2 cellular contexts compared by ENCODE assay signal in the genomic region with DNA sequence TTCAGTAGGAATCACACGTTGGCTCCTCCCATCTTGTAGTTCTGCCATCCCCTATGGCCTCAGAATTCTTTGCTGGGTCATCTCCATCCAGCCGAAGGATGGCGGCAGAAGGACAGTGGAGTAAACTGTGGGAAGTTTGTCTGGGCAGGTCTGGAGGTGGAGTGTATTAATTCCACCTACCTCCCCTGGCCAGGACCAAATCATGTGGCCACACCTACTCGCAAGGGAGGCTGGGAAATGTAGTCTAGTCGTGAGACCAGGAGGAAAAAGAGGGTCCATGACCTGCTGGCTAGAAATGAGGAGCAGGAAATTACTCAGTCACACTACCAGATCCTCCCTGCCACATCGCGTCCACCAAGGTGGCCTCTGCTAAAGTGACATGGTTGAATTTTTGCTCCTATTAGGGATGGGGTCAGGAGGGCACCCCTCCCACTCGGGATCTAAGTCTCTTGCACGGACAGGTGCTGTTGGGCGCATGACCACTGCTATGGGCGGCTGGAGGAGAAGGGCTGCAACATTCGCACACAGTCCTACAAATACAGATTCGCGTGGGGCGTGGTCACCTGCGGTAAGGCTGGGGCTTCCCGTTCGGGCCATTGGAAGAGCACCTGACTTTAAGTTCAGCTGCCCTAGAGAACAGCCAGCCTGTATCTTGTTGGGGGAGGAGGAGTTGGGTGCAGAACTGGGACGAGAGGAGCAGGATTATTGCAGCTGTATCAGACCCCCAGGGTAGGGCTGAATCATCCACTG.
TF ChIP-seq lines count a peak whose summit lies in the region.

No MANE protein-coding gene starts in this region.

TF ChIP-seq in Ishikawa, 13 proteins besides CTCF, POLR2A, EP300 and RAD21:
- TF ChIP-seq ZBTB7A (IDR thresholded peaks at IDR 0.05; ENCODE audit: low read depth) (no peak), TAF1 (IDR thresholded peaks at IDR 0.05; ENCODE audit: low read depth) (no peak), YY1 (IDR thresholded peaks at IDR 0.05; ENCODE audit: low read depth) (no peak), TCF12 (IDR thresholded peaks at IDR 0.05; ENCODE audit: low read depth) (no peak), MAX (IDR thresholded peaks at IDR 0.05) (no peak), TEAD4 (IDR thresholded peaks at IDR 0.05) (no peak), CEBPB (IDR thresholded peaks at IDR 0.05) (no peak)
- TF ChIP-seq, protein P1, sequence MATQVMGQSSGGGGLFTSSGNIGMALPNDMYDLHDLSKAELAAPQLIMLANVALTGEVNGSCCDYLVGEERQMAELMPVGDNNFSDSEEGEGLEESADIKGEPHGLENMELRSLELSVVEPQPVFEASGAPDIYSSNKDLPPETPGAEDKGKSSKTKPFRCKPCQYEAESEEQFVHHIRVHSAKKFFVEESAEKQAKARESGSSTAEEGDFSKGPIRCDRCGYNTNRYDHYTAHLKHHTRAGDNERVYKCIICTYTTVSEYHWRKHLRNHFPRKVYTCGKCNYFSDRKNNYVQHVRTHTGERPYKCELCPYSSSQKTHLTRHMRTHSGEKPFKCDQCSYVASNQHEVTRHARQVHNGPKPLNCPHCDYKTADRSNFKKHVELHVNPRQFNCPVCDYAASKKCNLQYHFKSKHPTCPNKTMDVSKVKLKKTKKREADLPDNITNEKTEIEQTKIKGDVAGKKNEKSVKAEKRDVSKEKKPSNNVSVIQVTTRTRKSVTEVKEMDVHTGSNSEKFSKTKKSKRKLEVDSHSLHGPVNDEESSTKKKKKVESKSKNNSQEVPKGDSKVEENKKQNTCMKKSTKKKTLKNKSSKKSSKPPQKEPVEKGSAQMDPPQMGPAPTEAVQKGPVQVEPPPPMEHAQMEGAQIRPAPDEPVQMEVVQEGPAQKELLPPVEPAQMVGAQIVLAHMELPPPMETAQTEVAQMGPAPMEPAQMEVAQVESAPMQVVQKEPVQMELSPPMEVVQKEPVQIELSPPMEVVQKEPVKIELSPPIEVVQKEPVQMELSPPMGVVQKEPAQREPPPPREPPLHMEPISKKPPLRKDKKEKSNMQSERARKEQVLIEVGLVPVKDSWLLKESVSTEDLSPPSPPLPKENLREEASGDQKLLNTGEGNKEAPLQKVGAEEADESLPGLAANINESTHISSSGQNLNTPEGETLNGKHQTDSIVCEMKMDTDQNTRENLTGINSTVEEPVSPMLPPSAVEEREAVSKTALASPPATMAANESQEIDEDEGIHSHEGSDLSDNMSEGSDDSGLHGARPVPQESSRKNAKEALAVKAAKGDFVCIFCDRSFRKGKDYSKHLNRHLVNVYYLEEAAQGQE (IDR thresholded peaks at IDR 0.05; ENCODE audit: low read depth) = no peak
- TF ChIP-seq, protein P2, sequence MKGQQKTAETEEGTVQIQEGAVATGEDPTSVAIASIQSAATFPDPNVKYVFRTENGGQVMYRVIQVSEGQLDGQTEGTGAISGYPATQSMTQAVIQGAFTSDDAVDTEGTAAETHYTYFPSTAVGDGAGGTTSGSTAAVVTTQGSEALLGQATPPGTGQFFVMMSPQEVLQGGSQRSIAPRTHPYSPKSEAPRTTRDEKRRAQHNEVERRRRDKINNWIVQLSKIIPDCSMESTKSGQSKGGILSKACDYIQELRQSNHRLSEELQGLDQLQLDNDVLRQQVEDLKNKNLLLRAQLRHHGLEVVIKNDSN (IDR thresholded peaks at IDR 0.05) = peak; percentile 50; the same call in 1 of the 2 replicates

TF ChIP-seq in K562, 482 proteins besides CTCF, POLR2A, EP300 and RAD21 (continues in another document):
- TF ChIP-seq PPARD (CRISPR knock-in tag; IDR thresholded peaks at IDR 0.05) = no peak
- no peak for TF ChIP-seq NFE2 (IDR thresholded peaks at IDR 0.05; ENCODE audit: low read depth)
- TF ChIP-seq, protein P2 (CRISPR knock-in tag; IDR thresholded peaks at IDR 0.05) = peak; percentile 12; the same call in 1 of the 2 replicates
- peak; percentile 77 for TF ChIP-seq ZNF143 (CRISPR knock-in tag; IDR thresholded peaks at IDR 0.05)
- no peak for TF ChIP-seq XRCC4 (IDR thresholded peaks at IDR 0.05; ENCODE audit: extremely low read depth, insufficient read depth, insufficient read length)
- TF ChIP-seq HMGXB4 (CRISPR knock-in tag; IDR thresholded peaks at IDR 0.05) = no peak
- TF ChIP-seq KAT2B (IDR thresholded peaks at IDR 0.05; ENCODE audit: low read depth, low read length) = no peak
- no peak for TF ChIP-seq PBX2 (CRISPR knock-in tag; IDR thresholded peaks at IDR 0.05; ENCODE audit: low read depth)
- TF ChIP-seq PBX2 (tag; conservative IDR thresholded peaks at IDR 0.05; ENCODE audit: low read depth) = no peak
- no peak for TF ChIP-seq ZNF408 (CRISPR knock-in tag; IDR thresholded peaks at IDR 0.05; ENCODE audit: low read depth)
- no peak for TF ChIP-seq ZNF253 (CRISPR knock-in tag; conservative IDR thresholded peaks at IDR 0.05)
- TF ChIP-seq SIN3B (IDR thresholded peaks at IDR 0.05; ENCODE audit: low read depth) = no peak
- TF ChIP-seq, protein P3, sequence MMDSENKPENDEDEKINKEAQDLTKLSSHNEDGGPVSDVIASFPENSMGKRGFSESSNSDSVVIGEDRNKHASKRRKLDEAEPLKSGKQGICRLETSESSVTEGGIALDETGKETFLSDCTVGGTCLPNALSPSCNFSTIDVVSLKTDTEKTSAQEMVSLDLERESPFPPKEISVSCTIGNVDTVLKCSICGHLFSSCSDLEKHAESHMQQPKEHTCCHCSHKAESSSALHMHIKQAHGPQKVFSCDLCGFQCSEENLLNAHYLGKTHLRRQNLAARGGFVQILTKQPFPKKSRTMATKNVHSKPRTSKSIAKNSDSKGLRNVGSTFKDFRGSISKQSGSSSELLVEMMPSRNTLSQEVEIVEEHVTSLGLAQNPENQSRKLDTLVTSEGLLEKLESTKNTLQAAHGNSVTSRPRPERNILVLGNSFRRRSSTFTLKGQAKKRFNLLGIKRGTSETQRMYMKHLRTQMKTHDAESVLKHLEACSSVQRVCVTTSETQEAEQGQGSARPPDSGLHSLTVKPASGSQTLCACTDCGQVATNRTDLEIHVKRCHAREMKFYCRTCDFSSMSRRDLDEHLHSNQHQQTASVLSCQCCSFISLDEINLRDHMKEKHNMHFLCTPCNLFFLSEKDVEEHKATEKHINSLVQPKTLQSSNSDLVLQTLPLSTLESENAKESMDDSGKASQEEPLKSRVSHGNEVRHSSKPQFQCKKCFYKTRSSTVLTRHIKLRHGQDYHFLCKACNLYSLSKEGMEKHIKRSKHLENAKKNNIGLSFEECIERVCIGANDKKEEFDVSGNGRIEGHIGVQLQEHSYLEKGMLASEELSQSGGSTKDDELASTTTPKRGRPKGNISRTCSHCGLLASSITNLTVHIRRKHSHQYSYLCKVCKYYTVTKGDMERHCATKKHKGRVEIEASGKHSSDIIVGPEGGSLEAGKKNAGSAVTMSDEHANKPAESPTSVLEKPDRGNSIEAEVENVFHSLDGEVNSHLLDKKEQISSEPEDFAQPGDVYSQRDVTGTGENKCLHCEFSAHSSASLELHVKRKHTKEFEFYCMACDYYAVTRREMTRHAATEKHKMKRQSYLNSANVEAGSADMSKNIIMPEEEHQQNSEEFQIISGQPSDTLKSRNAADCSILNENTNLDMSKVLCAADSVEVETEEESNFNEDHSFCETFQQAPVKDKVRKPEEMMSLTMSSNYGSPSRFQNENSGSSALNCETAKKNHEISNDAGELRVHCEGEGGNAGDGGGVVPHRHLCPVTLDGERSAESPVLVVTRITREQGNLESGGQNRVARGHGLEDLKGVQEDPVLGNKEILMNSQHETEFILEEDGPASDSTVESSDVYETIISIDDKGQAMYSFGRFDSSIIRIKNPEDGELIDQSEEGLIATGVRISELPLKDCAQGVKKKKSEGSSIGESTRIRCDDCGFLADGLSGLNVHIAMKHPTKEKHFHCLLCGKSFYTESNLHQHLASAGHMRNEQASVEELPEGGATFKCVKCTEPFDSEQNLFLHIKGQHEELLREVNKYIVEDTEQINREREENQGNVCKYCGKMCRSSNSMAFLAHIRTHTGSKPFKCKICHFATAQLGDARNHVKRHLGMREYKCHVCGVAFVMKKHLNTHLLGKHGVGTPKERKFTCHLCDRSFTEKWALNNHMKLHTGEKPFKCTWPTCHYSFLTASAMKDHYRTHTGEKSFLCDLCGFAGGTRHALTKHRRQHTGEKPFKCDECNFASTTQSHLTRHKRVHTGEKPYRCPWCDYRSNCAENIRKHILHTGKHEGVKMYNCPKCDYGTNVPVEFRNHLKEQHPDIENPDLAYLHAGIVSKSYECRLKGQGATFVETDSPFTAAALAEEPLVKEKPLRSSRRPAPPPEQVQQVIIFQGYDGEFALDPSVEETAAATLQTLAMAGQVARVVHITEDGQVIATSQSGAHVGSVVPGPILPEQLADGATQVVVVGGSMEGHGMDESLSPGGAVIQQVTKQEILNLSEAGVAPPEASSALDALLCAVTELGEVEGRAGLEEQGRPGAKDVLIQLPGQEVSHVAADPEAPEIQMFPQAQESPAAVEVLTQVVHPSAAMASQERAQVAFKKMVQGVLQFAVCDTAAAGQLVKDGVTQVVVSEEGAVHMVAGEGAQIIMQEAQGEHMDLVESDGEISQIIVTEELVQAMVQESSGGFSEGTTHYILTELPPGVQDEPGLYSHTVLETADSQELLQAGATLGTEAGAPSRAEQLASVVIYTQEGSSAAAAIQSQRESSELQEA (IDR thresholded peaks at IDR 0.05; ENCODE audit: low read depth) = 0 out of 2 replicates have a peak, but pooled peaks have one; percentile 15
- peak; percentile 80 for TF ChIP-seq HCFC1 (IDR thresholded peaks at IDR 0.05; ENCODE audit: low read depth, low read length)
- TF ChIP-seq U2AF1 (optimal IDR thresholded peaks at IDR 0.05; ENCODE audit: low read depth, low read length) = no peak
- no peak for TF ChIP-seq RBM17 (IDR thresholded peaks at IDR 0.05; ENCODE audit: borderline replicate concordance, low read depth, low read length)
- no peak for TF ChIP-seq ZNF444 (CRISPR knock-in tag; IDR thresholded peaks at IDR 0.05)
- TF ChIP-seq USF2 (CRISPR knock-in tag; IDR thresholded peaks at IDR 0.05) = peak; percentile 66
- TF ChIP-seq HDAC1 (IDR thresholded peaks at IDR 0.05) = no peak
- TF ChIP-seq MXD1 (CRISPR knock-in tag; IDR thresholded peaks at IDR 0.05; ENCODE audit: borderline replicate concordance, poor library complexity, severe bottlenecking) = no peak
